ENCODE assay signal across 16 cellular contexts in genomic region chr2:1884933-1885580, GRCh38.
DNase-seq lines count a peak whose midpoint lies in the region; ATAC-seq, FAIRE-seq and TF ChIP-seq lines count a peak whose summit lies in the region.
"Had no signal": no experiment of that assay in that cellular context is flagged by ENCODE, and none has a peak within 500 bp of the region (broad histone marks: within the 10 kb centered on the region; RNA-seq: fewer than 3 reads in every experiment).

No MANE protein-coding gene starts in this region.

- dilution Hi-C loops in mammary epithelial cell (cut with HindIII; ENCODE audit: low sequenced_read_pairs), result no loop called here

- H3K4me1 Mint-ChIP-seq in MCF 10A (ENCODE audit: insufficient read depth, unreplicated experiment) (peaks cover 10% of the 10 kb centered on the region), astrocyte (ENCODE audit: low read depth, unreplicated experiment) (peaks cover 11% of the 10 kb centered on the region)
- H3K4me1 Mint-ChIP-seq: activated CD4-positive, alpha-beta memory T cell treated with anti-CD3 and anti-CD28 coated beads, Interleukin-2, amount 10 ng/mL, durations not matched to agents 7 days and 5 days had no signal

- H3K36me3 Mint-ChIP-seq in MCF 10A (ENCODE audit: insufficient read depth, unreplicated experiment), result peaks cover 7% of the 10 kb centered on the region
- H3K36me3 Mint-ChIP-seq in astrocyte (ENCODE audit: low read depth, unreplicated experiment), result no peaks in the 10 kb centered on the region

- ATAC-seq in right cardiac atrium (peak; percentile 48 to 91), thoracic aorta (ENCODE audit: insufficient number of reproducible peaks, low FRiP score, low read depth) (peak; percentile 90)

- peaks cover 12% of the 10 kb centered on the region for H3K9me3 ChIP-seq in mammary epithelial cell (replicated peaks; ENCODE audit: insufficient read depth, low read length)
- H3K9me3 ChIP-seq in astrocyte (ENCODE audit: insufficient read depth, low read depth, low read length), result no peaks in the 10 kb centered on the region
- no peaks in the 10 kb centered on the region for H3K9me3 ChIP-seq in right cardiac atrium (ENCODE audit: control insufficient read depth, low read length)
- H3K9me3 ChIP-seq in thoracic aorta, result no peaks in the 10 kb centered on the region
- H3K9me3 ChIP-seq: neutrophil, upper lobe of left lung had no signal

- POLR2A ChIA-PET in MCF 10A (lab: Yijun Ruan, JAX), result no interaction called here

- H3K27me3 ChIP-seq in mammary epithelial cell (ENCODE audit: insufficient read depth, low read length), result no peaks in the 10 kb centered on the region
- no peaks in the 10 kb centered on the region for H3K27me3 ChIP-seq in astrocyte (ENCODE audit: insufficient read depth, low read length)
- H3K27me3 ChIP-seq in right cardiac atrium (ENCODE audit: control insufficient read depth, insufficient read depth), result no peaks in the 10 kb centered on the region
- no peaks in the 10 kb centered on the region for H3K27me3 ChIP-seq in thoracic aorta (replicated peaks; ENCODE audit: insufficient read depth)
- H3K27me3 ChIP-seq: upper lobe of left lung had no signal

- H3K27ac Mint-ChIP-seq in MCF 10A (ENCODE audit: low read depth, unreplicated experiment) (no peak overlapping the region), astrocyte (ENCODE audit: unreplicated experiment) (no peak overlapping the region)
- H3K27ac Mint-ChIP-seq: activated CD4-positive, alpha-beta memory T cell treated with anti-CD3 and anti-CD28 coated beads, Interleukin-2, amount 10 ng/mL, durations not matched to agents 7 days and 5 days had no signal

- H3K36me3 ChIP-seq in mammary epithelial cell (ENCODE audit: insufficient read depth, low read length) (no peaks in the 10 kb centered on the region), astrocyte (ENCODE audit: insufficient read depth, low read length) (no peaks in the 10 kb centered on the region), thoracic aorta (no peaks in the 10 kb centered on the region)
- H3K36me3 ChIP-seq: neutrophil, upper lobe of left lung had no signal

- BruUV-seq in MCF 10A (replicated peaks; lab: Mats Ljungman, UMichigan), result no TSS peak
- no TSS peak for BruUV-seq in mammary epithelial cell (replicated peaks; lab: Mats Ljungman, UMichigan)

- H3K27ac ChIP-seq in mammary epithelial cell (ENCODE audit: insufficient read depth, low read depth, low read length), result no peak overlapping the region
- H3K27ac ChIP-seq in astrocyte (ENCODE audit: low read depth, low read length), result no peak overlapping the region
- no peak overlapping the region for H3K27ac ChIP-seq in right cardiac atrium (ENCODE audit: low read length)
- H3K27ac ChIP-seq in thoracic aorta, result no peak overlapping the region
- H3K27ac ChIP-seq: neutrophil, RWPE1, upper lobe of left lung had no signal

- H3K4me2 ChIP-seq in mammary epithelial cell (ENCODE audit: insufficient read depth, low read depth, low read length) (no peak overlapping the region), astrocyte (ENCODE audit: low read length) (peak overlapping the region; percentile 14)

- no peaks in the 10 kb centered on the region for H3K4me1 ChIP-seq in mammary epithelial cell (ENCODE audit: insufficient read depth, low read length)
- peaks cover 8% of the 10 kb centered on the region for H3K4me1 ChIP-seq in astrocyte (ENCODE audit: insufficient read depth, low read length)
- H3K4me1 ChIP-seq in right cardiac atrium (ENCODE audit: control insufficient read depth, insufficient read depth, low read length), result no peaks in the 10 kb centered on the region
- peaks cover 0 to 4% of the 10 kb centered on the region in 2 donors for H3K4me1 ChIP-seq in thoracic aorta (ENCODE audit: control insufficient read depth in 1 of 2, low read depth in 2 of 2)
- H3K4me1 ChIP-seq: upper lobe of left lung had no signal

- CTCF ChIA-PET in MCF 10A (lab: Yijun Ruan, JAX), result interaction anchor here (0.9 kb wide), 1 partner anchor 241 kb away, joined by 3 read pairs; no protein-coding TSS in a partner anchor
- CTCF ChIA-PET in mammary epithelial cell (lab: Charles Lee; ENCODE audit: low non-redundant PET), result no interaction called here

- H3K9ac ChIP-seq in mammary epithelial cell (ENCODE audit: insufficient read depth, low read length), result no peak overlapping the region
- no peak overlapping the region for H3K9ac ChIP-seq in astrocyte (ENCODE audit: low read length)

- H3K79me2 ChIP-seq in mammary epithelial cell (ENCODE audit: insufficient read depth, low read length) (no peaks in the 10 kb centered on the region), astrocyte (ENCODE audit: insufficient read depth, low read length) (no peaks in the 10 kb centered on the region)

- whole genome bisulfite sequencing in mammary epithelial cell (ENCODE audit: low coverage, missing lambda C conversion rate), result 9% methylated on average over 13 of the region's 13 CpGs
- 52% methylated on average over 13 of the region's 13 CpGs for WGBS in right cardiac atrium

- FAIRE-seq in astrocyte (lab: Jason Lieb, UNC), result peak; percentile 23
- FAIRE-seq: D721Med had no signal

- in situ Hi-C loops in mammary epithelial cell (cut with MboI; ENCODE audit: low sequenced_read_pairs in 2 of 2), result no loop called here

- no peaks in the 10 kb centered on the region for H4K20me1 ChIP-seq in mammary epithelial cell (ENCODE audit: insufficient read depth, low read length)
- H4K20me1 ChIP-seq in astrocyte (ENCODE audit: insufficient read depth, low read length), result no peaks in the 10 kb centered on the region

- H2AFZ ChIP-seq in mammary epithelial cell (ENCODE audit: low read depth, low read length) (no peak overlapping the region), astrocyte (ENCODE audit: low read depth, low read length) (no peak overlapping the region)

- intact Hi-C loops in MCF 10A (cut with micrococcal nuclease) (loop anchor here (5.0 to 10.0 kb wide), 4 partner anchors 210 to 592 kb away; no protein-coding TSS in a partner anchor), mammary epithelial cell (cut with micrococcal nuclease) (no loop called here), right cardiac atrium (cut with DNase I) (loop anchor here in 1 of 4 donors (10.0 kb wide), 1 partner anchor 410 kb away; no protein-coding TSS in a partner anchor)

- H3K4me3 ChIP-seq in mammary epithelial cell (replicated peaks in 1 of 3; ENCODE audit: insufficient read depth in 1 of 3, low read depth in 2 of 3, low read length in 3 of 3) (no peak overlapping the region), astrocyte (ENCODE audit: insufficient read depth, low read depth, low read length) (no peak overlapping the region), right cardiac atrium (ENCODE audit: low read length) (no peak overlapping the region), thoracic aorta (no peak overlapping the region)
- H3K4me3 ChIP-seq: lung, upper lobe of left lung had no signal

- H3K27me3 Mint-ChIP-seq in MCF 10A (ENCODE audit: insufficient read depth, unreplicated experiment), result peaks cover 32% of the 10 kb centered on the region
- peaks cover 8% of the 10 kb centered on the region for H3K27me3 Mint-ChIP-seq in astrocyte (ENCODE audit: low read depth, unreplicated experiment)

- peak; percentile 87 for DNase-seq in MCF 10A (ENCODE audit: unreplicated experiment)
- DNase-seq in mammary epithelial cell, result no peak
- peak; percentile 74 for DNase-seq in astrocyte (ENCODE audit: low read depth)
- DNase-seq in right cardiac atrium, result peak in 1 of 3 donors; percentile 24
- DNase-seq in thoracic aorta (ENCODE audit: low spot score), result peak; percentile 31
- no peak for DNase-seq in stimulated activated CD4-positive, alpha-beta T cell treated with anti-CD3 and anti-CD28 coated beads, Interleukin-1b, Interleukin-23, amount 100 ng/mL, for 48 hours
- DNase-seq in NCI-H2029 (lab: John Stamatoyannopoulos, UW), result no peak
- DNase-seq in iPS-NIHi11 (ENCODE audit: low spot score), result no peak
- DNase-seq: activated CD4-positive, alpha-beta memory T cell treated with anti-CD3 and anti-CD28 coated beads, Interleukin-2, amount 10 ng/mL, durations not matched to agents 7 days and 5 days; NCI-H1092; NCI-H526 treated with DMSO at 0.1 percent for 48 hours; upper lobe of left lung had no signal

- H3K9me3 Mint-ChIP-seq in MCF 10A (ENCODE audit: unreplicated experiment), result no peaks in the 10 kb centered on the region
- H3K9me3 Mint-ChIP-seq in astrocyte (ENCODE audit: unreplicated experiment), result no peaks in the 10 kb centered on the region
- H3K9me3 Mint-ChIP-seq: activated CD4-positive, alpha-beta memory T cell treated with anti-CD3 and anti-CD28 coated beads, Interleukin-2, amount 10 ng/mL, durations not matched to agents 7 days and 5 days had no signal

- no peak for TF ChIP-seq CTCF in MCF 10A (IDR thresholded peaks at IDR 0.05; ENCODE audit: unreplicated experiment)
- no peak for TF ChIP-seq CTCF in mammary epithelial cell (conservative IDR thresholded peaks at IDR 0.05 in 1 of 2, IDR thresholded peaks at IDR 0.05 in 1 of 2; ENCODE audit: extremely low read depth in 1 of 2, insufficient read depth in 1 of 2, low read depth in 1 of 2, low read length in 2 of 2)
- no peak for TF ChIP-seq CTCF in astrocyte (IDR thresholded peaks at IDR 0.05; ENCODE audit: insufficient read depth, low read depth, low read length)
- TF ChIP-seq CTCF in thoracic aorta (IDR thresholded peaks at IDR 0.05), result no peak

- H3K4me3 Mint-ChIP-seq in MCF 10A (ENCODE audit: unreplicated experiment) (peak overlapping the region; percentile 7), astrocyte (ENCODE audit: unreplicated experiment) (no peak overlapping the region)
- H3K4me3 Mint-ChIP-seq: activated CD4-positive, alpha-beta memory T cell treated with anti-CD3 and anti-CD28 coated beads, Interleukin-2, amount 10 ng/mL, durations not matched to agents 7 days and 5 days had no signal

Comparison
In these comparisons a context has a peak if more than half of its experiments do, and no peak if none do; other contexts are left out.
1. DNase-seq: peak in MCF 10A (single experiment), astrocyte (single experiment) and thoracic aorta (single experiment); none in mammary epithelial cell (single experiment), stimulated activated CD4-positive, alpha-beta T cell treated with anti-CD3 and anti-CD28 coated beads, Interleukin-1b, Interleukin-23, amount 100 ng/mL, for 48 hours (single experiment), NCI-H2029 (single experiment) and iPS-NIHi11 (single experiment).